ENCODE assay signal across 25 cellular contexts in genomic region chr7:82286096-82286841, GRCh38.
DNase-seq lines count a peak whose midpoint lies in the region; ATAC-seq and TF ChIP-seq lines count a peak whose summit lies in the region.
"Had no signal": no experiment of that assay in that cellular context is flagged by ENCODE, and none has a peak within 500 bp of the region (broad histone marks: within the 10 kb centered on the region; RNA-seq: fewer than 3 reads in every experiment).

No MANE protein-coding gene starts in this region.

- DNase-seq in GM23338 (ENCODE audit: low spot score) (no peak), adipocyte (ENCODE audit: low read depth) (no peak), glutamatergic neuron (no peak), psoas muscle (no peak), NCI-H1092 treated with DMSO at 0.1 percent for 48 hours (lab: John Stamatoyannopoulos, UW) (no peak), transverse colon (no peak), iPS-NIHi11 (ENCODE audit: low spot score) (no peak)
- DNase-seq in activated naive CD4-positive, alpha-beta T cell treated with anti-CD3 and anti-CD28 coated beads, Interleukin-2, amount 10 ng/mL, durations not matched to agents 7 days and 5 days = no peak
- DNase-seq: ACHN; activated CD4-positive, alpha-beta memory T cell treated with anti-CD3 and anti-CD28 coated beads for 36 hours; activated CD4-positive, CD25-positive, alpha-beta regulatory T cell; activated effector memory CD4-positive, alpha-beta T cell treated with anti-CD3 and anti-CD28 coated beads, Interleukin-2, amount 50 U/mL, for 16 hours; adrenal gland; Kasumi-1; kidney; NCI-H1105; NCI-H510A treated with DMSO at 0.1 percent for 48 hours; occipital lobe; retina; SK-N-SH; stomach had no signal

- no peaks in the 10 kb centered on the region for H3F3A ChIP-seq in GM23338 (replicated peaks; ENCODE audit: low read depth)

- H3K9me3 Mint-ChIP-seq in GM23338 (no peaks in the 10 kb centered on the region), glutamatergic neuron (ENCODE audit: unreplicated experiment) (peaks cover 8% of the 10 kb centered on the region)
- H3K9me3 Mint-ChIP-seq in activated naive CD4-positive, alpha-beta T cell treated with anti-CD3 and anti-CD28 coated beads, Interleukin-2, amount 10 ng/mL, durations not matched to agents 7 days and 5 days = no peaks in the 10 kb centered on the region
- H3K9me3 Mint-ChIP-seq: dendritic cell treated with granulocyte-macrophage colony-stimulating factor and Interleukin-4, amounts not matched to agents 40 ng/mL and 50 ng/mL, for 4 days; memory B cell; type B pancreatic cell had no signal

- TF ChIP-seq POLR2A in transverse colon (IDR thresholded peaks at IDR 0.05) = no peak

- H3K27me3 ChIP-seq in GM23338 (ENCODE audit: insufficient read depth) (no peaks in the 10 kb centered on the region), adipocyte (replicated peaks; ENCODE audit: control insufficient read depth, insufficient read depth, low read length) (no peaks in the 10 kb centered on the region), psoas muscle (ENCODE audit: insufficient read depth in 3 of 3, low read length in 2 of 3) (no peaks in the 10 kb centered on the region), transverse colon (no peaks in the 10 kb centered on the region)
- H3K27me3 ChIP-seq: adrenal gland, stomach had no signal

- H3K4me3 Mint-ChIP-seq in GM23338 (no peak overlapping the region), glutamatergic neuron (ENCODE audit: unreplicated experiment) (peak overlapping the region; percentile 6)
- no peak overlapping the region for H3K4me3 Mint-ChIP-seq in activated naive CD4-positive, alpha-beta T cell treated with anti-CD3 and anti-CD28 coated beads, Interleukin-2, amount 10 ng/mL, durations not matched to agents 7 days and 5 days
- H3K4me3 Mint-ChIP-seq: activated CD4-positive, alpha-beta memory T cell treated with anti-CD3 and anti-CD28 coated beads for 36 hours; CD14-positive monocyte; dendritic cell treated with granulocyte-macrophage colony-stimulating factor and Interleukin-4, amounts not matched to agents 40 ng/mL and 50 ng/mL, for 4 days; memory B cell; type B pancreatic cell had no signal

- intact Hi-C loops in psoas muscle (cut with DNase I) (no loop called here), transverse colon (cut with DNase I; ENCODE audit: low total_unique reads) (no loop called here)

- TF ChIP-seq CTCF in GM23338 (conservative IDR thresholded peaks at IDR 0.05; ENCODE audit: low read depth in 2 of 2) (no peak), glutamatergic neuron (IDR thresholded peaks at IDR 0.05; ENCODE audit: partially characterized antibody, unreplicated experiment) (no peak), psoas muscle (IDR thresholded peaks at IDR 0.05) (no peak), transverse colon (IDR thresholded peaks at IDR 0.05) (no peak)

- H3K36me3 ChIP-seq in GM23338 (ENCODE audit: insufficient read depth) (no peaks in the 10 kb centered on the region), adipocyte (ENCODE audit: control insufficient read depth, insufficient read depth, low read length, severe bottlenecking) (no peaks in the 10 kb centered on the region), psoas muscle (ENCODE audit: insufficient read depth in 1 of 2, low read depth in 1 of 2) (no peaks in the 10 kb centered on the region), transverse colon (no peaks in the 10 kb centered on the region)
- H3K36me3 ChIP-seq: adrenal gland, stomach had no signal

- no peak for ATAC-seq in GM23338
- ATAC-seq in psoas muscle = no peak

- no peak for TF ChIP-seq EP300 in transverse colon (IDR thresholded peaks at IDR 0.05; ENCODE audit: low read depth)

- no peak overlapping the region for H3K9ac ChIP-seq in adipocyte (ENCODE audit: low read length)
- H3K9ac ChIP-seq: SK-N-SH had no signal

- peak overlapping the region; percentile 85 for H3K27ac Mint-ChIP-seq in GM23338
- H3K27ac Mint-ChIP-seq in glutamatergic neuron (ENCODE audit: unreplicated experiment) = peak overlapping the region; percentile 86
- no peak overlapping the region for H3K27ac Mint-ChIP-seq in activated naive CD4-positive, alpha-beta T cell treated with anti-CD3 and anti-CD28 coated beads, Interleukin-2, amount 10 ng/mL, durations not matched to agents 7 days and 5 days
- H3K27ac Mint-ChIP-seq: activated CD4-positive, alpha-beta memory T cell treated with anti-CD3 and anti-CD28 coated beads for 36 hours; CD14-positive monocyte; dendritic cell treated with granulocyte-macrophage colony-stimulating factor and Interleukin-4, amounts not matched to agents 40 ng/mL and 50 ng/mL, for 4 days; memory B cell; type B pancreatic cell had no signal

- 73 to 76% (median 73%) methylated on average over 4 of the region's 4 CpGs for WGBS in psoas muscle, 3 donors
- WGBS in transverse colon (ENCODE audit: low coverage in 1 of 2), 2 donors = 67 to 70% methylated on average over 4 of the region's 4 CpGs

- no peak overlapping the region for H3K4me2 ChIP-seq in GM23338
- H3K4me2 ChIP-seq: SK-N-SH had no signal

- no peaks in the 10 kb centered on the region for H4K20me1 ChIP-seq in GM23338 (replicated peaks; ENCODE audit: insufficient read depth)

- H3K4me1 Mint-ChIP-seq in GM23338 = peaks cover 53% of the 10 kb centered on the region
- H3K4me1 Mint-ChIP-seq in glutamatergic neuron (ENCODE audit: low read depth, unreplicated experiment) = peaks cover 46% of the 10 kb centered on the region
- H3K4me1 Mint-ChIP-seq in activated naive CD4-positive, alpha-beta T cell treated with anti-CD3 and anti-CD28 coated beads, Interleukin-2, amount 10 ng/mL, durations not matched to agents 7 days and 5 days = no peaks in the 10 kb centered on the region
- H3K4me1 Mint-ChIP-seq: CD14-positive monocyte, memory B cell had no signal

- H3K9me2 ChIP-seq in GM23338 (ENCODE audit: insufficient read depth) = no peaks in the 10 kb centered on the region
- H3K9me2 ChIP-seq: SK-N-SH had no signal

- H3K4me3 ChIP-seq in GM23338 = no peak overlapping the region
- H3K4me3 ChIP-seq in adipocyte (ENCODE audit: low read length) = peak overlapping the region; percentile 64
- H3K4me3 ChIP-seq in psoas muscle = no peak overlapping the region
- no peak overlapping the region for H3K4me3 ChIP-seq in transverse colon
- H3K4me3 ChIP-seq: adrenal gland, stomach had no signal

- H3K9me3 ChIP-seq in adipocyte (ENCODE audit: control insufficient read depth, low read length) = no peaks in the 10 kb centered on the region
- no peaks in the 10 kb centered on the region for H3K9me3 ChIP-seq in psoas muscle
- H3K9me3 ChIP-seq in transverse colon = no peaks in the 10 kb centered on the region
- H3K9me3 ChIP-seq: adrenal gland, SK-N-SH, stomach had no signal

- H3K4me1 ChIP-seq in GM23338 (ENCODE audit: insufficient read depth) (peaks cover 49% of the 10 kb centered on the region), adipocyte (ENCODE audit: control insufficient read depth, insufficient read depth, low read length) (peaks cover 32% of the 10 kb centered on the region), psoas muscle (peaks cover 32% of the 10 kb centered on the region), transverse colon (no peaks in the 10 kb centered on the region)

- CTCF ChIA-PET in activated naive CD4-positive, alpha-beta T cell treated with anti-CD3 and anti-CD28 coated beads, Interleukin-2, amount 10 ng/mL, durations not matched to agents 7 days and 5 days (lab: Charles Lee) = no interaction called here

- H3K27ac ChIP-seq in GM23338 (ENCODE audit: low read depth) (0 out of 2 replicates have a peak overlapping the region, but pooled peaks have one; percentile 16), psoas muscle (peak overlapping the region; percentile 8), transverse colon (no peak overlapping the region)
- H3K27ac ChIP-seq: adrenal gland, stomach had no signal

- H2AFZ ChIP-seq in GM23338 = no peak overlapping the region

- H3K79me2 ChIP-seq in GM23338 (replicated peaks; ENCODE audit: insufficient read depth) = no peaks in the 10 kb centered on the region

- in situ Hi-C loops in transverse colon (cut with MboI; ENCODE audit: low pct_ligation_motif_present in 1 of 4, low pct_unique_long_range_greater_than_20kb in 1 of 4, low sequenced_read_pairs in 3 of 4) = no loop called here

- H3K27me3 Mint-ChIP-seq in GM23338 (ENCODE audit: insufficient read depth, low read depth, poor library complexity) (peaks cover 4% of the 10 kb centered on the region), glutamatergic neuron (ENCODE audit: unreplicated experiment) (peaks cover 2% of the 10 kb centered on the region)
- no peaks in the 10 kb centered on the region for H3K27me3 Mint-ChIP-seq in activated naive CD4-positive, alpha-beta T cell treated with anti-CD3 and anti-CD28 coated beads, Interleukin-2, amount 10 ng/mL, durations not matched to agents 7 days and 5 days
- H3K27me3 Mint-ChIP-seq: activated CD4-positive, alpha-beta memory T cell treated with anti-CD3 and anti-CD28 coated beads for 36 hours; dendritic cell treated with granulocyte-macrophage colony-stimulating factor and Interleukin-4, amounts not matched to agents 40 ng/mL and 50 ng/mL, for 4 days; memory B cell; type B pancreatic cell had no signal

- peaks cover 8% of the 10 kb centered on the region; the same call in 1 of the 3 replicates for H3K36me3 Mint-ChIP-seq in GM23338 (ENCODE audit: low read depth)
- no peaks in the 10 kb centered on the region for H3K36me3 Mint-ChIP-seq in glutamatergic neuron (ENCODE audit: unreplicated experiment)
- no peaks in the 10 kb centered on the region for H3K36me3 Mint-ChIP-seq in activated naive CD4-positive, alpha-beta T cell treated with anti-CD3 and anti-CD28 coated beads, Interleukin-2, amount 10 ng/mL, durations not matched to agents 7 days and 5 days
- H3K36me3 Mint-ChIP-seq: activated CD4-positive, alpha-beta memory T cell treated with anti-CD3 and anti-CD28 coated beads for 36 hours; CD14-positive monocyte; memory B cell; type B pancreatic cell had no signal

TF ChIP-seq in GM23338, 12 proteins besides CTCF, POLR2A, EP300 and RAD21 (continues in another document):
- TF ChIP-seq EZH2phosphoT487 (IDR thresholded peaks at IDR 0.05; ENCODE audit: unreplicated experiment) = no peak
- no peak for TF ChIP-seq ZNF331 (CRISPR knock-in tag; IDR thresholded peaks at IDR 0.05; ENCODE audit: low read depth)
- no peak for TF ChIP-seq EZH2 (IDR thresholded peaks at IDR 0.05; ENCODE audit: low read depth, unreplicated experiment)
- TF ChIP-seq POLR2AphosphoS5 (IDR thresholded peaks at IDR 0.05; ENCODE audit: low read depth) = no peak
- no peak for TF ChIP-seq CREB1 (CRISPR knock-in tag; IDR thresholded peaks at IDR 0.05; ENCODE audit: low read depth)

Comparison
In these comparisons a context has a peak if more than half of its experiments do, and no peak if none do; other contexts are left out.
1. H3K27ac ChIP-seq: peak in GM23338 (single experiment) and psoas muscle (single experiment); none in transverse colon (0 of 4).